In the genomic region with DNA sequence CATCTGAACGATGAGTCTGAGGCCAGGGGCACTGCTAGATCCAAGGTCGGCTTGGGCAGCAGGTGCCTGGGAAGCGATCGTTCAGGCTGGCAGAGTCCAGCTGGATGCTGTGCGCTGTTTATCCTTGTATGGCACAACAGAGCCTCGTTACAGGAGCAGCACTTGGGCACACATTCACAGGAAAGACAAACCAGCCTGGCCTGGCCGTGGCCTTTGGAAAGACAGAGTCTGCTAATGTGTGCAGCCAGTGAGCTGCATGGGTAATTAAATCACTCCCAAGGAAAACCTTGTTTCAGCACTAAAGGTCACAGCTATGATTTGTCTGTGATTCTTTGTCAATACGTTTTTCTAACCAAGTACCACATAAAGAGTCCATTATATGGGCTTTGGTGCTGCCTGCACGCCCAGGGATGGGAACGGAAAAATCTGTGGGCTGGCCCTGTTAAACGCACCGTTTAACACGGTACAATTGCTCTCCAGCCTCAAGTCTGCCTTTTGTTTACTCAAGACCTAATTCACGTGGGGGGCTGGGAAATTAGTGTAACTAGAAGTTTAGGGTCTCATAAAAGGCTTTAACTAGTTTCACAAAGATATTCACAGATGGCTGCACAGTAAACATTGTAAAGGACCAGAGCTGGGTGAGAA, we compare ENCODE assay signal across 17 cellular contexts.
DNase-seq lines count a peak whose midpoint lies in the region; ATAC-seq and TF ChIP-seq lines count a peak whose summit lies in the region.
"Had no signal": no experiment of that assay in that cellular context is flagged by ENCODE, and none has a peak within 500 bp of the region (broad histone marks: within the 10 kb centered on the region; RNA-seq: fewer than 3 reads in every experiment).

No MANE protein-coding gene starts in this region.

- no peak for ATAC-seq in naive thymus-derived CD8-positive, alpha-beta T cell
- ATAC-seq: sciatic nerve had no signal

- H3K23ac ChIP-seq in neuronal stem cell (ENCODE audit: low read depth, low read length, poor library complexity): no peak overlapping the region

- no peak overlapping the region for H2BK5ac ChIP-seq in neuronal stem cell (ENCODE audit: low read length)

- peak overlapping the region; percentile 1 for H2BK12ac ChIP-seq in neuronal stem cell (ENCODE audit: low read length)

- no peaks in the 10 kb centered on the region for H3K36me3 Mint-ChIP-seq in CD4-positive, alpha-beta memory T cell
- peaks cover 0 to 2% (median 0%) of the 10 kb centered on the region in 3 donors for H3K36me3 Mint-ChIP-seq in naive thymus-derived CD8-positive, alpha-beta T cell

- peaks cover 4% of the 10 kb centered on the region; the same call in 1 of the 2 replicates for H3K4me1 ChIP-seq in HEK293 (ENCODE audit: control insufficient read depth, insufficient read depth, low read length)
- peaks cover 0 to 11% of the 10 kb centered on the region in 2 donors for H3K4me1 ChIP-seq in neuronal stem cell (ENCODE audit: control insufficient read depth in 2 of 2, insufficient read depth in 1 of 2, low read depth in 1 of 2, low read length in 2 of 2)
- no peaks in the 10 kb centered on the region for H3K4me1 ChIP-seq in CD4-positive, alpha-beta memory T cell (ENCODE audit: insufficient read depth, low read length)
- H3K4me1 ChIP-seq: Peyer's patch, stomach had no signal

- H3K27me3 ChIP-seq in dorsolateral prefrontal cortex (no peaks in the 10 kb centered on the region), neuronal stem cell (ENCODE audit: control insufficient read depth in 3 of 3, insufficient read depth in 3 of 3, low read depth in 1 of 3, low read length in 3 of 3) (no peaks in the 10 kb centered on the region)
- H3K27me3 ChIP-seq in CD4-positive, alpha-beta memory T cell (ENCODE audit: insufficient read depth, low read length): no peaks in the 10 kb centered on the region
- H3K27me3 ChIP-seq: Peyer's patch, stomach had no signal

- peak overlapping the region; percentile 65 for H2AFZ ChIP-seq in neuronal stem cell (ENCODE audit: low read length)

- H4K91ac ChIP-seq in neuronal stem cell (ENCODE audit: low read depth, low read length, poor library complexity): no peak overlapping the region

- no peak overlapping the region for H3K14ac ChIP-seq in neuronal stem cell (ENCODE audit: low read length)

- H3K9me3 ChIP-seq in HEK293 (ENCODE audit: control insufficient read depth, insufficient read depth, low read depth, low read length) (no peaks in the 10 kb centered on the region), neuronal stem cell (replicated peaks in 1 of 2; ENCODE audit: control insufficient read depth in 2 of 2, insufficient read depth in 1 of 2, low read depth in 1 of 2, low read length in 2 of 2) (no peaks in the 10 kb centered on the region)
- no peaks in the 10 kb centered on the region for H3K9me3 ChIP-seq in CD4-positive, alpha-beta memory T cell (ENCODE audit: control insufficient read depth in 1 of 2, low read length in 2 of 2)
- H3K9me3 ChIP-seq: Peyer's patch, stomach had no signal

- H3K4me3 ChIP-seq in HEK293 (ENCODE audit: low read depth, low read length) (no peak overlapping the region), dorsolateral prefrontal cortex (peak overlapping the region in 1 of 59 donors; percentile 16), neuronal stem cell (ENCODE audit: low read length in 2 of 2) (no peak overlapping the region)
- no peak overlapping the region for H3K4me3 ChIP-seq in CD4-positive, alpha-beta memory T cell (ENCODE audit: low read length in 2 of 2)
- H3K4me3 ChIP-seq: Peyer's patch, stomach had no signal

- no peak overlapping the region for H3K9ac ChIP-seq in neuronal stem cell (ENCODE audit: low read depth, low read length, poor library complexity)

- peaks cover 0 to 2% (median 0%) of the 10 kb centered on the region in 8 donors for H3K9me3 Mint-ChIP-seq in CD4-positive, alpha-beta memory T cell
- H3K9me3 Mint-ChIP-seq in naive thymus-derived CD8-positive, alpha-beta T cell: no peaks in the 10 kb centered on the region

- no peak overlapping the region for H2BK15ac ChIP-seq in neuronal stem cell (ENCODE audit: low read length)

- peak; percentile 83 for DNase-seq in NCI-H345 (lab: John Stamatoyannopoulos, UW)
- DNase-seq in dorsolateral prefrontal cortex: peak in 9 of 10 donors; percentile 6 to 72 (median 52)
- peak; percentile 32 for DNase-seq in neuronal stem cell (ENCODE audit: low spot score)
- DNase-seq in CD4-positive, alpha-beta memory T cell: no peak
- no peak for DNase-seq in stimulated activated CD4-positive, alpha-beta T cell treated with anti-CD3 and anti-CD28 coated beads, Interleukin-2, amount 100 ng/mL, for 24 hours
- DNase-seq in NCI-H2171 (lab: John Stamatoyannopoulos, UW): no peak
- no peak for DNase-seq in naive thymus-derived CD8-positive, alpha-beta T cell
- DNase-seq: activated CD4-positive, alpha-beta T cell treated with anti-CD3 and anti-CD28 coated beads, Interleukin-2, amount 50 U/mL, for 4 hours; activated effector memory CD4-positive, alpha-beta T cell treated with anti-CD3 and anti-CD28 coated beads, Interleukin-2, amount 50 U/mL, for 16 hours; AML-193; HFFc6; NCI-H1694; Peyer's patch; stomach; T-helper 9 cell had no signal

- H3K18ac ChIP-seq in neuronal stem cell (ENCODE audit: low read length): peak overlapping the region; percentile 39

- CTCF ChIA-PET in HEK293 (lab: Yijun Ruan, JAX): interaction anchor here (0.6 kb wide), 1 partner anchor 100 kb away, joined by 3 read pairs; no protein-coding TSS in a partner anchor
- CTCF ChIA-PET in CD4-positive, alpha-beta memory T cell (lab: Charles Lee; ENCODE audit: partially characterized antibody): no interaction called here

- H3K4me2 ChIP-seq in neuronal stem cell (ENCODE audit: insufficient read depth, low read length, poor library complexity, severe bottlenecking): no peak overlapping the region

- no peaks in the 10 kb centered on the region for H3K4me1 Mint-ChIP-seq in CD4-positive, alpha-beta memory T cell
- no peaks in the 10 kb centered on the region for H3K4me1 Mint-ChIP-seq in naive thymus-derived CD8-positive, alpha-beta T cell

- TF ChIP-seq CTCF in HEK293 (tag by site-specific recombination; IDR thresholded peaks at IDR 0.05): no peak
- no peak for TF ChIP-seq CTCF in dorsolateral prefrontal cortex (IDR thresholded peaks at IDR 0.05 in 54 of 56, conservative IDR thresholded peaks at IDR 0.05 in 2 of 56; ENCODE audit: low read depth in 1 of 56, partially characterized antibody in 56 of 56)

- H3K36me3 ChIP-seq in HEK293 (ENCODE audit: control insufficient read depth in 2 of 2, insufficient read depth in 1 of 2, low read length in 2 of 2): no peaks in the 10 kb centered on the region
- no peaks in the 10 kb centered on the region for H3K36me3 ChIP-seq in neuronal stem cell (replicated peaks in 1 of 2; ENCODE audit: control insufficient read depth in 2 of 2, insufficient read depth in 2 of 2, low read length in 2 of 2)
- H3K36me3 ChIP-seq in CD4-positive, alpha-beta memory T cell (ENCODE audit: insufficient read depth, low read length): no peaks in the 10 kb centered on the region
- H3K36me3 ChIP-seq: Peyer's patch, stomach had no signal

- WGBS in neuronal stem cell (ENCODE audit: extremely low coverage in 2 of 2, insufficient read length in 2 of 2, insufficient replicate concordance in 1 of 2), 2 donors: no CpG with 5 or more reads among the region's 14 CpGs

- no peak overlapping the region for H3K27ac Mint-ChIP-seq in CD4-positive, alpha-beta memory T cell
- H3K27ac Mint-ChIP-seq in naive thymus-derived CD8-positive, alpha-beta T cell: no peak overlapping the region
- H3K27ac Mint-ChIP-seq: HFFc6 had no signal

- H2BK120ac ChIP-seq in neuronal stem cell (ENCODE audit: low read depth, low read length): no peak overlapping the region

- POLR2A ChIA-PET in HEK293 (lab: Yijun Ruan, JAX): interaction anchor here (0.7 kb wide), 1 partner anchor 135 kb away, joined by 3 read pairs; no protein-coding TSS in a partner anchor
- POLR2A ChIA-PET in CD4-positive, alpha-beta memory T cell (lab: Charles Lee; ENCODE audit: partially characterized antibody): no interaction called here
- POLR2A ChIA-PET in naive thymus-derived CD8-positive, alpha-beta T cell (lab: Charles Lee): no interaction called here

- intact Hi-C loops in dorsolateral prefrontal cortex (cut with DNase I): loop anchor here in 1 of 2 donors (10.0 kb wide), 1 partner anchor 212 kb away; no protein-coding TSS in a partner anchor
- intact Hi-C loops in CD4-positive, alpha-beta memory T cell (cut with micrococcal nuclease): no loop called here

- H3K4ac ChIP-seq in neuronal stem cell (ENCODE audit: low read length): no peak overlapping the region

- H3K27ac ChIP-seq in HEK293 (ENCODE audit: extremely low read depth, low read depth, low read length) (peak overlapping the region; percentile 53), dorsolateral prefrontal cortex (peak overlapping the region in 35 of 59 donors; percentile 8 to 70 (median 31)), neuronal stem cell (replicated peaks; ENCODE audit: low read length) (peak overlapping the region; percentile 52)
- H3K27ac ChIP-seq in CD4-positive, alpha-beta memory T cell (ENCODE audit: low read depth, low read length): no peak overlapping the region
- H3K27ac ChIP-seq: Peyer's patch, stomach had no signal

- no peak overlapping the region for H4K8ac ChIP-seq in neuronal stem cell (ENCODE audit: low read depth, low read length)

- peaks cover 13 to 15% of the 10 kb centered on the region in 2 donors for H3K27me3 Mint-ChIP-seq in CD4-positive, alpha-beta memory T cell
- H3K27me3 Mint-ChIP-seq in naive thymus-derived CD8-positive, alpha-beta T cell: peaks cover 10 to 31% (median 15%) of the 10 kb centered on the region in 5 donors

- H3K4me3 Mint-ChIP-seq in CD4-positive, alpha-beta memory T cell: no peak overlapping the region
- H3K4me3 Mint-ChIP-seq in naive thymus-derived CD8-positive, alpha-beta T cell: no peak overlapping the region
- H3K4me3 Mint-ChIP-seq: HFFc6 had no signal

- no peaks in the 10 kb centered on the region for H3K79me1 ChIP-seq in neuronal stem cell (ENCODE audit: low read depth, low read length)

- no peak overlapping the region for H2AK5ac ChIP-seq in neuronal stem cell (ENCODE audit: low read depth, low read length)

TF ChIP-seq in HEK293, 187 proteins besides CTCF, POLR2A, EP300 and RAD21 (continues in another document):
- TF ChIP-seq ZNF747 (tag by site-specific recombination; IDR thresholded peaks at IDR 0.05) (no peak), ZNF341 (tag by site-specific recombination; IDR thresholded peaks at IDR 0.05; ENCODE audit: low read depth) (no peak), ZBTB8A (tag by site-specific recombination; IDR thresholded peaks at IDR 0.05) (0 out of 2 replicates have a peak, but pooled peaks have one; percentile 43), ZNF670 (tag by site-specific recombination; IDR thresholded peaks at IDR 0.05; ENCODE audit: low read depth) (no peak)

Comparison
In these comparisons a context has a peak if more than half of its experiments do, and no peak if none do; other contexts are left out.
1. DNase-seq: peak in NCI-H345 (single experiment), dorsolateral prefrontal cortex (9 of 10) and neuronal stem cell (single experiment); none in CD4-positive, alpha-beta memory T cell (0 of 5), stimulated activated CD4-positive, alpha-beta T cell treated with anti-CD3 and anti-CD28 coated beads, Interleukin-2, amount 100 ng/mL, for 24 hours (0 of 2), NCI-H2171 (single experiment) and naive thymus-derived CD8-positive, alpha-beta T cell (0 of 10).